ENCODE assay signal across 9 cellular contexts in genomic region chr2:69567157-69567908, GRCh38.
DNase-seq lines count a peak whose midpoint lies in the region; ATAC-seq and TF ChIP-seq lines count a peak whose summit lies in the region.
"Had no signal": no experiment of that assay in that cellular context is flagged by ENCODE, and none has a peak within 500 bp of the region (broad histone marks: within the 10 kb centered on the region; RNA-seq: fewer than 3 reads in every experiment).

No MANE protein-coding gene starts in this region.

- H3K4me2 ChIP-seq in trophoblast cell (ENCODE audit: low read length), result no peak overlapping the region

- H3K14ac ChIP-seq in trophoblast cell (ENCODE audit: low read length), result no peak overlapping the region

- H2BK120ac ChIP-seq in trophoblast cell (ENCODE audit: insufficient read depth, low read length, poor library complexity), result no peak overlapping the region

- H2AFZ ChIP-seq in trophoblast cell (ENCODE audit: insufficient read depth, low read length, poor library complexity), result no peak overlapping the region

- H3K9ac ChIP-seq in trophoblast cell (ENCODE audit: low read length), result no peak overlapping the region

- H3K9me3 ChIP-seq in Panc1 (ENCODE audit: control insufficient read depth, insufficient read depth, low read depth, low read length), result no peaks in the 10 kb centered on the region
- no peaks in the 10 kb centered on the region for H3K9me3 ChIP-seq in trophoblast cell (ENCODE audit: insufficient read depth, low read depth, low read length)

- no peak overlapping the region for H4K8ac ChIP-seq in trophoblast cell (ENCODE audit: low read depth, low read length)

- peaks cover 69% of the 10 kb centered on the region for H3K4me1 Mint-ChIP-seq in activated CD4-positive, alpha-beta T cell treated with anti-CD3 and anti-CD28 coated beads, Interleukin-2, amount 10 ng/mL, durations not matched to agents 7 days and 5 days

- H3K9me3 Mint-ChIP-seq in activated CD4-positive, alpha-beta T cell treated with anti-CD3 and anti-CD28 coated beads, Interleukin-2, amount 10 ng/mL, durations not matched to agents 7 days and 5 days, result no peaks in the 10 kb centered on the region

- H3K79me2 ChIP-seq in trophoblast cell (ENCODE audit: control insufficient read depth, insufficient read depth, low read length, poor library complexity), result peaks cover 2% of the 10 kb centered on the region

- H2AK5ac ChIP-seq in trophoblast cell (ENCODE audit: low read length), result no peak overlapping the region

- H3K4me3 ChIP-seq in Panc1 (ENCODE audit: low read depth in 2 of 2, low read length in 2 of 2), result no peak overlapping the region
- H3K4me3 ChIP-seq in trophoblast cell (ENCODE audit: low read depth, low read length), result no peak overlapping the region

- no peaks in the 10 kb centered on the region for H3K27me3 Mint-ChIP-seq in activated CD4-positive, alpha-beta T cell treated with anti-CD3 and anti-CD28 coated beads, Interleukin-2, amount 10 ng/mL, durations not matched to agents 7 days and 5 days

- H2BK5ac ChIP-seq in trophoblast cell (ENCODE audit: low read depth, low read length, poor library complexity), result no peak overlapping the region

- no peak overlapping the region for H3K23ac ChIP-seq in trophoblast cell (ENCODE audit: low read length)

- in situ Hi-C loops in Panc1 (cut with HindIII; ENCODE audit: low pct_unique_long_range_greater_than_20kb, low sequenced_read_pairs), result no loop called here

- no TSS peak for BruUV-seq in Panc1 (replicated peaks; lab: Mats Ljungman, UMichigan)

- no peak for TF ChIP-seq CTCF in Panc1 (IDR thresholded peaks at IDR 0.05)

- intact Hi-C loops in Panc1 (cut with micrococcal nuclease; ENCODE audit: unreplicated experiment), result loop anchor here (10.0 kb wide), 2 partner anchors 67 to 247 kb away; no protein-coding TSS in a partner anchor

- H3K27me3 ChIP-seq in Panc1 (ENCODE audit: control insufficient read depth, insufficient read depth, low read length), result no peaks in the 10 kb centered on the region
- no peaks in the 10 kb centered on the region for H3K27me3 ChIP-seq in trophoblast cell (ENCODE audit: insufficient read depth, low read length)

- H3K27ac ChIP-seq in Panc1 (ENCODE audit: low read length) (0 out of 2 replicates have a peak overlapping the region, but pooled peaks have one; percentile 15), trophoblast cell (ENCODE audit: low read depth, low read length) (peak overlapping the region; percentile 38)

- no peaks in the 10 kb centered on the region for H3K36me3 ChIP-seq in Panc1 (ENCODE audit: control insufficient read depth, insufficient read depth, low read length)
- peaks cover 2 to 5% of the 10 kb centered on the region in 2 experiments for H3K36me3 ChIP-seq in trophoblast cell (ENCODE audit: control insufficient read depth in 1 of 2, insufficient read depth in 2 of 2, low read length in 2 of 2)

- no peak overlapping the region for H3K18ac ChIP-seq in trophoblast cell (ENCODE audit: low read length)

- H3K4me3 Mint-ChIP-seq in activated CD4-positive, alpha-beta T cell treated with anti-CD3 and anti-CD28 coated beads, Interleukin-2, amount 10 ng/mL, durations not matched to agents 7 days and 5 days, result no peak overlapping the region

- peaks cover 3% of the 10 kb centered on the region for H3K79me1 ChIP-seq in trophoblast cell (ENCODE audit: low read length)

- no peak overlapping the region for H3K4ac ChIP-seq in trophoblast cell (ENCODE audit: low read depth, low read length)

- H3K4me1 ChIP-seq in Panc1 (ENCODE audit: control insufficient read depth, insufficient read depth, low read length) (peaks cover 42% of the 10 kb centered on the region), trophoblast cell (ENCODE audit: control insufficient read depth in 1 of 2, insufficient read depth in 2 of 2, low read length in 2 of 2) (peaks cover 4 to 22% of the 10 kb centered on the region in 2 experiments)

- peak; percentile 81 for ATAC-seq in Panc1
- ATAC-seq in esophagus mucosa, result peak; percentile 64
- ATAC-seq in HG02642 (IDR thresholded peaks at IDR 0.05; ENCODE audit: poor library complexity, unreplicated experiment), result no peak
- no peak for ATAC-seq in GM21528 (IDR thresholded peaks at IDR 0.05; ENCODE audit: low FRiP score, unreplicated experiment)

- H3K36me3 Mint-ChIP-seq in activated CD4-positive, alpha-beta T cell treated with anti-CD3 and anti-CD28 coated beads, Interleukin-2, amount 10 ng/mL, durations not matched to agents 7 days and 5 days (ENCODE audit: low read depth), result peaks cover 14% of the 10 kb centered on the region

- peak; percentile 34 for DNase-seq in GM03348 (ENCODE audit: low spot score)
- no peak for DNase-seq in Panc1 (ENCODE audit: low read depth, low spot score)
- DNase-seq in trophoblast cell, result peak; percentile 92 to 97
- DNase-seq in activated CD4-positive, alpha-beta T cell treated with anti-CD3 and anti-CD28 coated beads, Interleukin-2, amount 10 ng/mL, durations not matched to agents 7 days and 5 days, result no peak
- DNase-seq: dermis blood vessel endothelial cell, RPMI8226 had no signal

- CTCF ChIA-PET in Panc1 (lab: Charles Lee), result interaction anchor here (0.5 kb wide), 1 partner anchor 297 kb away, joined by 4 read pairs; no protein-coding TSS in a partner anchor
- CTCF ChIA-PET in activated CD4-positive, alpha-beta T cell treated with anti-CD3 and anti-CD28 coated beads, Interleukin-2, amount 10 ng/mL, durations not matched to agents 7 days and 5 days (lab: Charles Lee), result interaction anchor here (1.1 to 2.4 kb wide), 7 partner anchors 52 to 157 kb away, joined by 3 to 9 read pairs (median 5); no protein-coding TSS in a partner anchor

- POLR2A ChIA-PET in Panc1 (lab: Charles Lee), result no interaction called here
- POLR2A ChIA-PET in activated CD4-positive, alpha-beta T cell treated with anti-CD3 and anti-CD28 coated beads, Interleukin-2, amount 10 ng/mL, durations not matched to agents 7 days and 5 days (lab: Charles Lee), result interaction anchor here (0.7 kb wide), 1 partner anchor 32 kb away, joined by 3 read pairs; no protein-coding TSS in a partner anchor

- H4K12ac ChIP-seq in trophoblast cell (ENCODE audit: low read depth, low read length), result no peak overlapping the region

- no CpG with 5 or more reads among the region's 3 CpGs for WGBS in trophoblast cell (ENCODE audit: extremely low coverage, insufficient coverage, insufficient read length)

- no peak overlapping the region for H4K91ac ChIP-seq in trophoblast cell (ENCODE audit: low read depth, low read length)

- H3K27ac Mint-ChIP-seq in activated CD4-positive, alpha-beta T cell treated with anti-CD3 and anti-CD28 coated beads, Interleukin-2, amount 10 ng/mL, durations not matched to agents 7 days and 5 days, result no peak overlapping the region

- no peak overlapping the region for H2BK12ac ChIP-seq in trophoblast cell (ENCODE audit: low read length)

Comparison
In these comparisons a context has a peak if more than half of its experiments do, and no peak if none do; other contexts are left out.
1. DNase-seq: peak in GM03348 (single experiment) and trophoblast cell (2 of 2); none in Panc1 (single experiment) and activated CD4-positive, alpha-beta T cell treated with anti-CD3 and anti-CD28 coated beads, Interleukin-2, amount 10 ng/mL, durations not matched to agents 7 days and 5 days (single experiment).
2. ATAC-seq: peak in Panc1 (single experiment) and esophagus mucosa (single experiment); none in HG02642 (single experiment) and GM21528 (single experiment).